Comparison of ENCODE assay signal across 24 cellular contexts in the genomic region with DNA sequence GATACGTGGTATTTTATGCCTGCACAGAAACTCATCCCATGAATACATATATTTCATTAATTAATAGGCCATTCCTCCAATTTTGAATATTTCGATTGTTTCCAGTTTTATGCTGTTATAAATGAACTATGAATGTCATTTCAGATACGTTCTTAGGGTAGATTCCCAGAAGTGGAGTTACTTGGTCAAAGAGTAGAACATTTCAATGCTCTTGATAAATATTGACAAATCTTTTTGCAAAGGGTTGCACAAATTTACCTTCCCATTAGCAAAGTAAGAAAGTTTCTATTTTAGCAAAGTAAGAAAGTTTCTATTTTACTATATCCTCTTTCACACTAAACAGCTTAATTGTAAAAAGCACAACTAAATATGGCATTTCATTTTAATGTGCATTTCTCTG. TPM values are rescaled to one million over a fixed set of nuclear protein-coding genes. Genes with fewer than 3 reads are reported as not detected.
"Had no signal": no experiment of that assay in that cellular context is flagged by ENCODE, and none has a peak within 500 bp of the region (broad histone marks: within the 10 kb centered on the region; RNA-seq: fewer than 3 reads in every experiment).

No MANE protein-coding gene starts in this region.

- H3K9me3 ChIP-seq: neutrophil, ovary, suprapubic skin had no signal

- ATAC-seq: left cardiac atrium; left lung; natural killer cell; sciatic nerve; stimulated activated effector memory CD8-positive, alpha-beta T cell treated with anti-CD3 and anti-CD28 coated beads, Interleukin-12 subunit alpha, Interleukin-12 subunit beta, amount 100 ng/mL, for 72 hours had no signal

- H3K27me3 ChIP-seq: hepatocyte, left lung, neural progenitor cell, neutrophil, ovary, right atrium auricular region, spleen, suprapubic skin, tibial artery, uterus had no signal

- H3K36me3 ChIP-seq: left lung, neutrophil, ovary, right atrium auricular region, spleen, suprapubic skin, thoracic aorta, tibial artery, uterus had no signal

- H2AFZ ChIP-seq: hepatocyte, neural progenitor cell had no signal

- FAIRE-seq: keratinocyte had no signal

- H3K9ac ChIP-seq: neural progenitor cell had no signal

- H3K4me3 ChIP-seq: hepatocyte, left lung, lung, neural progenitor cell, ovary, right atrium auricular region, thoracic aorta, uterus had no signal

- H3K4me2 ChIP-seq: neural progenitor cell had no signal

- H3K79me2 ChIP-seq: hepatocyte had no signal

- DNase-seq: kidney glomerular epithelial cell; left cardiac atrium; left lung; mesendoderm; naive B cell; natural killer cell; nephron progenitor cell; ovary; small intestine; spleen; stimulated activated CD4-positive, alpha-beta T cell treated with anti-CD3 and anti-CD28 coated beads, Interleukin-4, amount 100 ng/mL, for 24 hours; stimulated activated naive CD4-positive, alpha-beta T cell; tibial artery; uterus had no signal

- H3K4me1 ChIP-seq: neural progenitor cell, right atrium auricular region, tibial artery, uterus had no signal

- H3K27ac ChIP-seq: hepatocyte, neural progenitor cell, neutrophil, right atrium auricular region, suprapubic skin, thoracic aorta, tibial artery, uterus had no signal

RNA-seq across cellular contexts. Expression of gene KCNT2, which starts 48.9 kb away (rescaled TPM):
- total RNA-seq: natural killer cell had no signal
